8 cellular contexts compared by ENCODE assay signal in the genomic region with DNA sequence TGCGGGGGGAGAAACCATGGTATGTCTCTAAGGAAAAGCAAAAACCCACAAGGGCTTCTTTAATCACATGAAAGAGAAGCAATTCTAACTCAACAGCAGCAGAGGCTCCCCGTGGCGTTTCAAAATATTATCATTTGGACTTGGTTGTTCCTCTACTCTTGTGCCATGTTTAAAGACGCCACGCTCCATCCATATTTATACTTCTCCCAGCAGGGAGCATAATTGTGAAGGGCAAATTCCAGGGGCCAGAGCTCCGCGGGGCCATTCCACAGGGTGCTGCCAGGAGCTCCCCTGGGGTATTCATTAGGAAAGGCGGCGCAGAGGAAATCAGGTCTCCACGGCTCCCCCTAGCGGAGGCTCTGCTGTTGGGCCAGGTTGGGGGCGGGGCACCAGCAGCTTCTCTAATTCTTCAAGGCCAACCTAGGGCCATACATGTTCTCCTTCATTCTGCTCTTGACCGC.
DNase-seq lines count a peak whose midpoint lies in the region; ATAC-seq and TF ChIP-seq lines count a peak whose summit lies in the region.

No MANE protein-coding gene starts in this region.

- H3K36me3 ChIP-seq in neural cell (ENCODE audit: insufficient read depth, low read length) (no peaks in the 10 kb centered on the region), testis (ENCODE audit: low read depth, missing control alignments) (no peaks in the 10 kb centered on the region)

- H3K4me3 ChIP-seq in epithelial cell of esophagus (ENCODE audit: low read length) (no peak overlapping the region), neural cell (ENCODE audit: low read length) (no peak overlapping the region), testis (peak overlapping the region in 1 of 2 donors; percentile 32)

- no peak overlapping the region for H2AFZ ChIP-seq in neural cell (ENCODE audit: low read depth, low read length)

- intact Hi-C loops in testis (cut with DNase I; ENCODE audit: low total_unique reads): no loop called here

- H3F3A ChIP-seq in neural cell (ENCODE audit: insufficient read depth, low read length, poor library complexity, severe bottlenecking): no peaks in the 10 kb centered on the region

- H3K9ac ChIP-seq in neural cell (ENCODE audit: low read length): no peak overlapping the region

- H3K4me2 ChIP-seq in neural cell (ENCODE audit: low read length): no peak overlapping the region

- H3K27me3 ChIP-seq in neural cell (ENCODE audit: insufficient read depth, low read depth, low read length) (no peaks in the 10 kb centered on the region), testis (no peaks in the 10 kb centered on the region)

- TF ChIP-seq EP300 in neural cell (conservative IDR thresholded peaks at IDR 0.05; ENCODE audit: poor library complexity, severe bottlenecking): no peak

- H3K9me2 ChIP-seq in neural cell (ENCODE audit: insufficient read depth, low read length): no peaks in the 10 kb centered on the region

- H3K27ac ChIP-seq in neural cell (ENCODE audit: low read length) (no peak overlapping the region), testis (no peak overlapping the region)

- WGBS in testis, 2 donors: 34 to 42% methylated on average over 11 to 13 of the region's 13 CpGs

- TF ChIP-seq CTCF in epithelial cell of esophagus (IDR thresholded peaks at IDR 0.05; ENCODE audit: insufficient read depth, low read depth, low read length, missing control alignments) (peak; percentile 56), neural cell (IDR thresholded peaks at IDR 0.05; ENCODE audit: poor library complexity, severe bottlenecking) (peak; percentile 14), testis (IDR thresholded peaks at IDR 0.05) (peak in 2 of 3 experiments; percentile 27 to 41)

- peak; percentile 56 for DNase-seq in NCI-H1436 (lab: John Stamatoyannopoulos, UW)
- no peak for DNase-seq in NCI-H1436 treated with DMSO at 0.1 percent for 48 hours (lab: John Stamatoyannopoulos, UW)
- DNase-seq in NCI-H748 (lab: John Stamatoyannopoulos, UW; ENCODE audit: unreplicated experiment): peak; percentile 70
- peak; percentile 33 to 64 for DNase-seq in activated CD8-positive, alpha-beta memory T cell treated with anti-CD3 and anti-CD28 coated beads for 4 hours (ENCODE audit: low read depth in 2 of 2)
- peak; percentile 47 for DNase-seq in epithelial cell of esophagus (ENCODE audit: low read depth)
- peak; percentile 87 for DNase-seq in testis

- H3K4me1 ChIP-seq in testis: no peaks in the 10 kb centered on the region

- TF ChIP-seq POLR2A in testis (IDR thresholded peaks at IDR 0.05): no peak

- H3K9me3 ChIP-seq in neural cell (ENCODE audit: low read length): no peaks in the 10 kb centered on the region
- no peaks in the 10 kb centered on the region for H3K9me3 ChIP-seq in testis

- H3K79me2 ChIP-seq in neural cell (replicated peaks; ENCODE audit: insufficient read depth, low read length): no peaks in the 10 kb centered on the region

- peak; percentile 86 for ATAC-seq in HG02981 (IDR thresholded peaks at IDR 0.05; ENCODE audit: unreplicated experiment)

- TF ChIP-seq RAD21 in neural cell (conservative IDR thresholded peaks at IDR 0.05): no peak

- no peaks in the 10 kb centered on the region for H4K20me1 ChIP-seq in neural cell (ENCODE audit: insufficient read depth)

TF ChIP-seq in neural cell, 6 proteins besides CTCF, POLR2A, EP300 and RAD21:
- TF ChIP-seq MXI1 (conservative IDR thresholded peaks at IDR 0.05; ENCODE audit: poor library complexity, severe bottlenecking) (no peak), TAF1 (IDR thresholded peaks at IDR 0.05; ENCODE audit: low read depth) (no peak), SMC3 (conservative IDR thresholded peaks at IDR 0.05; ENCODE audit: poor library complexity) (no peak), POLR2AphosphoS5 (IDR thresholded peaks at IDR 0.05) (no peak)
